ENCODE assay signal across 8 cellular contexts in the genomic region with DNA sequence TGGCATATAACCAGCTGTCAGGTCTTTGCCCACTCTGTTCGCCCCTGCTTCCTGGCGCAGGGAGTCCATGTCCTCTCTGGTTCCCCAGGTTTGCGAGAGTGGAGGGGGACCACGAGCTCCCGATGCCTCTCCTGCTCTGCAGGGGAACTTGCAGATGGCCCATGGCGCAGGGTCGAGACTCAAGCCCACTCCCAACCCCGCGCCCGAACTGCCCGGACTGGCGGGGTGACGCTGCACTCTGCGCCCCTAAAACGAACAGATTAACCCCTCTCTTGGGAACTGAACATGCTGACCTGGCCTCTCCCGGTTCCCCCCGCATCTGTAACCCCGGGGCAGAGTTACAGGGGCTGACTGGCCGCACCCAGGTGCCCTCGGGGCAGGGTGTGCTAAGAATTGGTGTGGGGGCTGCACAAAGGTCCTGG. TPM values are rescaled to one million over a fixed set of nuclear protein-coding genes. Genes with fewer than 3 reads are reported as not detected.
DNase-seq lines count a peak whose midpoint lies in the region; ATAC-seq and TF ChIP-seq lines count a peak whose summit lies in the region.

No MANE protein-coding gene starts in this region.

- peak; percentile 9 for ATAC-seq in GM19035 (IDR thresholded peaks at IDR 0.05; ENCODE audit: unreplicated experiment)
- peak; percentile 1 for ATAC-seq in sciatic nerve
- no peak for ATAC-seq in activated CD4-positive, CD25-positive, alpha-beta regulatory T cell treated with anti-CD3 and anti-CD28 coated beads, Interleukin-2, amount 50 U/mL, for 24 hours
- ATAC-seq in HG03175 (IDR thresholded peaks at IDR 0.05; ENCODE audit: unreplicated experiment): no peak

- intact Hi-C loops in sciatic nerve (cut with DNase I): no loop called here

- DNase-seq in RWPE1 (ENCODE audit: low spot score) (no peak), fibroblast of mammary gland (ENCODE audit: low read depth) (no peak), sciatic nerve (ENCODE audit: low spot score) (no peak), NCI-H526 (lab: John Stamatoyannopoulos, UW) (no peak), GM13977 (ENCODE audit: low spot score) (no peak)

- TF ChIP-seq CTCF in RWPE1 (conservative IDR thresholded peaks at IDR 0.05; ENCODE audit: low read depth) (no peak), fibroblast of mammary gland (conservative IDR thresholded peaks at IDR 0.05; ENCODE audit: control insufficient read depth, insufficient read depth, low read depth, low read length) (no peak), GM13977 (IDR thresholded peaks at IDR 0.05; ENCODE audit: extremely low read depth, insufficient read depth, missing control alignments) (no peak)

- H3K4me3 ChIP-seq in fibroblast of mammary gland (ENCODE audit: control insufficient read depth, low read depth, low read length): peak overlapping the region; percentile 98

- POLR2A ChIA-PET in RWPE1 (lab: Yijun Ruan, JAX; ENCODE audit: low non-redundant PET): interaction anchor here (0.6 to 1.1 kb wide), 2 partner anchors 16 to 20 kb away, joined by 3 to 4 read pairs; a partner anchor contains a TSS

- in situ Hi-C loops in GM13977 (cut with MboI; ENCODE audit: low pct_unique_long_range_greater_than_20kb, low sequenced_read_pairs, unreplicated experiment): no loop called here

- peak overlapping the region; percentile 68 for H3K27ac ChIP-seq in RWPE1

- CTCF ChIA-PET in RWPE1 (lab: Yijun Ruan, JAX): interaction anchor here (1.1 to 2.1 kb wide), 3 partner anchors 17 to 85 kb away, joined by 3 to 9 read pairs (median 3); no protein-coding TSS in a partner anchor

RNA-seq across cellular contexts. Expression of a gene that starts 0.7 kb away (rescaled TPM):
- total RNA-seq in sciatic nerve: 17.4 TPM

RNA-seq across cellular contexts. Expression of a gene that starts 8.6 kb away (rescaled TPM):
- total RNA-seq in sciatic nerve: 0.36 TPM

RNA-seq across cellular contexts. Expression of a gene that starts 19.8 kb away (rescaled TPM):
- 75.5 TPM for total RNA-seq in sciatic nerve

Comparison
In these comparisons a context has a peak if more than half of its experiments do, and no peak if none do; other contexts are left out.
1. ATAC-seq: peak in GM19035 (single experiment) and sciatic nerve (single experiment); none in activated CD4-positive, CD25-positive, alpha-beta regulatory T cell treated with anti-CD3 and anti-CD28 coated beads, Interleukin-2, amount 50 U/mL, for 24 hours (0 of 2) and HG03175 (single experiment).